In genomic region chr4:75038376-75038775, GRCh38 we compare ENCODE assay signal across 27 cellular contexts.
"Had no signal": no experiment of that assay in that cellular context is flagged by ENCODE, and none has a peak within 500 bp of the region (broad histone marks: within the 10 kb centered on the region; RNA-seq: fewer than 3 reads in every experiment).

No MANE protein-coding gene starts in this region.

- H3K4me3 ChIP-seq: gastroesophageal sphincter, smooth muscle cell, thyroid gland, vagina had no signal

- DNase-seq: effector CD8-positive, alpha-beta T cell; endodermal cell; foreskin fibroblast; hypothalamus; immature natural killer cell; islet precursor cell; kidney glomerular epithelial cell; mesendoderm; midbrain; naive thymus-derived CD4-positive, alpha-beta T cell; nucleus accumbens; posterior cingulate gyrus; retina; stimulated activated CD4-positive, alpha-beta T cell treated with anti-CD3 and anti-CD28 coated beads, Interleukin-12 subunit alpha, Interleukin-12 subunit beta, amount 100 ng/mL, for 4 hours; stimulated activated CD4-positive, alpha-beta T cell treated with anti-CD3 and anti-CD28 coated beads, Interleukin-1b, Interleukin-23, amount 100 ng/mL, for 48 hours; stimulated activated CD4-positive, alpha-beta T cell treated with anti-CD3 and anti-CD28 coated beads, Interleukin-4, amount 100 ng/mL, for 1 hour; stimulated activated CD8-positive, alpha-beta memory T cell treated with anti-CD3 and anti-CD28 coated beads, Interleukin-4, amount 100 ng/mL, for 48 hours; stimulated activated naive CD4-positive, alpha-beta T cell; stimulated activated naive CD8-positive, alpha-beta T cell treated with anti-CD3 and anti-CD28 coated beads, Interleukin-15, amount 100 ng/mL, for 72 hours; thyroid gland; trophoblast cell had no signal

- H3K27me3 ChIP-seq: gastroesophageal sphincter, thyroid gland, vagina had no signal

- H3K36me3 ChIP-seq: gastroesophageal sphincter, vagina had no signal

- ATAC-seq: esophagus mucosa; gastroesophageal sphincter; naive thymus-derived CD4-positive, alpha-beta T cell; sciatic nerve; stimulated activated naive CD8-positive, alpha-beta T cell treated with anti-CD3 and anti-CD28 coated beads, Interleukin-15, amount 100 ng/mL, for 72 hours had no signal

- H3K27ac ChIP-seq: epithelial cell of prostate, gastroesophageal sphincter, thyroid gland, vagina had no signal

- H3K9me3 ChIP-seq: gastroesophageal sphincter, thyroid gland, vagina had no signal

- H3K4me1 ChIP-seq: gastroesophageal sphincter, vagina had no signal
